Comparison of ENCODE assay signal across 15 cellular contexts in genomic region chr2:47388888-47389287, GRCh38. TPM values are rescaled to one million over a fixed set of nuclear protein-coding genes. Genes with fewer than 3 reads are reported as not detected.
"Had no signal": no experiment of that assay in that cellular context is flagged by ENCODE, and none has a peak within 500 bp of the region (broad histone marks: within the 10 kb centered on the region; RNA-seq: fewer than 3 reads in every experiment).

No MANE protein-coding gene starts in this region.

- H3K4me3 ChIP-seq: dorsolateral prefrontal cortex, esophagus squamous epithelium, gastroesophageal sphincter, pancreas, skin epidermis, uterus had no signal

- H3K27ac Mint-ChIP-seq: activated naive CD8-positive, alpha-beta T cell treated with anti-CD3 and anti-CD28 coated beads for 36 hours; activated T-cell treated with anti-CD3 and anti-CD28 coated beads, Interleukin-2, amount 50 U/mL, for 24 hours; activated T-helper 17 cell treated with anti-CD3 and anti-CD28 coated beads, Interleukin-2, amount 50 U/mL, for 72 hours; nephron; stimulated activated memory B cell treated with anti-CD40 and anti-IgM and Interleukin-4, amounts not matched to agents 10 μg/mL and 1 μg/mL and 100 μg/mL, for 72 hours had no signal

- H3K4me1 ChIP-seq: esophagus squamous epithelium, gastroesophageal sphincter, pancreas, uterus had no signal

- H3K36me3 Mint-ChIP-seq: activated naive CD8-positive, alpha-beta T cell treated with anti-CD3 and anti-CD28 coated beads for 36 hours; stimulated activated memory B cell treated with anti-CD40 and anti-IgM and Interleukin-4, amounts not matched to agents 10 μg/mL and 1 μg/mL and 100 μg/mL, for 72 hours had no signal

- H3K9me3 ChIP-seq: esophagus squamous epithelium, gastroesophageal sphincter, pancreas, uterus had no signal

- H3K27ac ChIP-seq: esophagus squamous epithelium, gastroesophageal sphincter, pancreas, skin epidermis, uterus had no signal

- H3K36me3 ChIP-seq: esophagus squamous epithelium, gastroesophageal sphincter, uterus had no signal

- H3K27me3 ChIP-seq: dorsolateral prefrontal cortex, esophagus squamous epithelium, gastroesophageal sphincter, pancreas, uterus had no signal

- FAIRE-seq: astrocyte, islet of Langerhans, pancreas had no signal

- H3K9me3 Mint-ChIP-seq: activated naive CD8-positive, alpha-beta T cell treated with anti-CD3 and anti-CD28 coated beads for 36 hours; activated T-cell treated with anti-CD3 and anti-CD28 coated beads, Interleukin-2, amount 50 U/mL, for 24 hours; activated T-helper 17 cell treated with anti-CD3 and anti-CD28 coated beads, Interleukin-2, amount 50 U/mL, for 72 hours; nephron; stimulated activated memory B cell treated with anti-CD40 and anti-IgM and Interleukin-4, amounts not matched to agents 10 μg/mL and 1 μg/mL and 100 μg/mL, for 72 hours had no signal

- H3K4me3 Mint-ChIP-seq: activated naive CD8-positive, alpha-beta T cell treated with anti-CD3 and anti-CD28 coated beads for 36 hours; activated T-cell treated with anti-CD3 and anti-CD28 coated beads, Interleukin-2, amount 50 U/mL, for 24 hours; activated T-helper 17 cell treated with anti-CD3 and anti-CD28 coated beads, Interleukin-2, amount 50 U/mL, for 72 hours; nephron; stimulated activated memory B cell treated with anti-CD40 and anti-IgM and Interleukin-4, amounts not matched to agents 10 μg/mL and 1 μg/mL and 100 μg/mL, for 72 hours had no signal

- H3K4me1 Mint-ChIP-seq: activated T-helper 17 cell treated with anti-CD3 and anti-CD28 coated beads, Interleukin-2, amount 50 U/mL, for 72 hours; nephron; stimulated activated memory B cell treated with anti-CD40 and anti-IgM and Interleukin-4, amounts not matched to agents 10 μg/mL and 1 μg/mL and 100 μg/mL, for 72 hours had no signal

- DNase-seq: esophagus squamous epithelium had no signal

- H3K27me3 Mint-ChIP-seq: activated naive CD8-positive, alpha-beta T cell treated with anti-CD3 and anti-CD28 coated beads for 36 hours; stimulated activated memory B cell treated with anti-CD40 and anti-IgM and Interleukin-4, amounts not matched to agents 10 μg/mL and 1 μg/mL and 100 μg/mL, for 72 hours had no signal

RNA-seq across cellular contexts. Expression of gene EPCAM, which starts 19.8 kb away (rescaled TPM):
- total RNA-seq: pulmonary artery endothelial cell; T-helper 1 cell treated with Interleukin-12 subunit alpha and Interleukin-12 subunit beta and Interleukin-4 antibody, amounts not matched to agents 30 ng/mL and 1 ng/mL, for 36 hours had no signal
